In the genomic region with DNA sequence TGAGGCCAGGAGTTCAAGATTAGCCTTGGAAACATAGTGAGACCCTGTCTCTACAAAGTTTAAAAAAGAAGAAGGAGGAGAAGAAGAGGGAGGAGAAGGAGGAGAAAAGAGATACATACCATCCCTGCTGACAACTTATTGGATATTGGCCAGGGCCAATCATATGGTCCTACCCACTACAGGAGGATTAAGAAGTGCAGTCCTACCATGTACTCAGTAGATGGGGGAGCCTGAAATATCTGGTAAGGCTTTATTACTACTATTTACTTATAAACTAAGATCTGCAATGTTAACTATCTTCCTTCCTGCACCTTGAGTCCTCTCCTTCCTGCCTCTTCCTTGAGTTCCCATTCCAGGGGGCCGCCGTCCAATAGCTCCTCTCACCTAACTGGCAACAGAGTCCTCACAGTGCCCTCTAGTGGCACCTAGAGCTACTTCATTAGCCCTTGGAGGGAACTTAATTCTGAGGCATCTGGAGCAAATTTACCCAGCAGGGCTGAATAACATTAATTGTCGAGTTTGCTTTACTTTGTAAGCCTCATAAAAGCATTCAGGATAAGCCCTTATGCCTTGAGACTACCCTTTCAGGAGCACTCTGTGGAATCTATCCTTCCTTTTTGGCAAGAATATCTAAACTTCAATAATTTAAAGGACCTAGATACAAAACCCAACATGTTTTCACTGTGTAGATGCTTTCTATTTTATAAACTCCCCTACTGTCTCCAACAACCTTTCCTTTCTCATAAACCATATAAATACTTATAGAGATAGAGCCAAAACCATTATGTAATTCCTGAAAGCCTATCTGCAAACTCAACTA, we compare ENCODE assay signal across 8 cellular contexts. TPM values are rescaled to one million over a fixed set of nuclear protein-coding genes. Genes with fewer than 3 reads are reported as not detected.
DNase-seq lines count a peak whose midpoint lies in the region; ATAC-seq and TF ChIP-seq lines count a peak whose summit lies in the region.

No MANE protein-coding gene starts in this region.

- H3K4me1 Mint-ChIP-seq in activated T-helper 1 cell treated with anti-CD3 and anti-CD28 coated beads, Interleukin-12 subunit alpha, Interleukin-12 subunit beta, Interleukin-2, Interleukin-4 antibody, amounts not matched to agents 30 ng/mL and 10 ng/mL and 1 ng/mL, durations not matched to agents 14 hours and 24 hours and 36 hours (ENCODE audit: low read depth): peaks cover 8% of the 10 kb centered on the region

- peaks cover 2% of the 10 kb centered on the region; the same call in 1 of the 2 replicates for H3K27me3 ChIP-seq in IMR-90 (ENCODE audit: control insufficient read depth, insufficient read depth, low read length)
- H3K27me3 ChIP-seq in PC-3 (ENCODE audit: low read length): no peaks in the 10 kb centered on the region

- no peak overlapping the region for H2AK9ac ChIP-seq in IMR-90 (replicated peaks; ENCODE audit: low read depth, low read length, poor library complexity)

- no peak overlapping the region for H3K27ac Mint-ChIP-seq in activated T-helper 1 cell treated with anti-CD3 and anti-CD28 coated beads, Interleukin-12 subunit alpha, Interleukin-12 subunit beta, Interleukin-2, Interleukin-4 antibody, amounts not matched to agents 30 ng/mL and 10 ng/mL and 1 ng/mL, durations not matched to agents 14 hours and 24 hours and 36 hours

- no peaks in the 10 kb centered on the region for H3F3A ChIP-seq in PC-3 (ENCODE audit: low read length, unreplicated experiment)

- H3K23ac ChIP-seq in IMR-90 (ENCODE audit: low read depth, low read length): no peak overlapping the region

- no peaks in the 10 kb centered on the region for H3K9me2 ChIP-seq in PC-3 (replicated peaks; ENCODE audit: low read length)

- no peak overlapping the region for H3K4ac ChIP-seq in IMR-90 (ENCODE audit: low read depth, low read length)

- TF ChIP-seq RAD21 in IMR-90 (IDR thresholded peaks at IDR 0.05; ENCODE audit: low read length): peak; percentile 67

- no peak overlapping the region for H3K9ac ChIP-seq in IMR-90 (ENCODE audit: low read depth, low read length)
- H3K9ac ChIP-seq in PC-3 (ENCODE audit: low read length): peak overlapping the region; percentile 27; the same call in 1 of the 2 replicates

- H3K18ac ChIP-seq in IMR-90 (ENCODE audit: low read depth, low read length): no peak overlapping the region

- no peaks in the 10 kb centered on the region for H3K9me3 Mint-ChIP-seq in activated T-helper 1 cell treated with anti-CD3 and anti-CD28 coated beads, Interleukin-12 subunit alpha, Interleukin-12 subunit beta, Interleukin-2, Interleukin-4 antibody, amounts not matched to agents 30 ng/mL and 10 ng/mL and 1 ng/mL, durations not matched to agents 14 hours and 24 hours and 36 hours

- no peak overlapping the region for H4K5ac ChIP-seq in IMR-90 (ENCODE audit: low read depth, low read length)

- no CpG with 5 or more reads among the region's 3 CpGs for WGBS in IMR-90 (ENCODE audit: extremely low coverage in 2 of 2, insufficient read length in 1 of 2), 2 experiments

- H3K36me3 ChIP-seq in IMR-90 (ENCODE audit: control insufficient read depth, insufficient read depth, low read length): no peaks in the 10 kb centered on the region
- H3K36me3 ChIP-seq in PC-3 (ENCODE audit: low read depth, low read length): no peaks in the 10 kb centered on the region

- H2BK20ac ChIP-seq in IMR-90 (ENCODE audit: low read depth, low read length): no peak overlapping the region

- dilution Hi-C loops in IMR-90 (cut with HindIII; ENCODE audit: low sequenced_read_pairs, unreplicated experiment): no loop called here

- H2AFZ ChIP-seq in IMR-90 (replicated peaks; ENCODE audit: low read length, poor library complexity) (no peak overlapping the region), PC-3 (ENCODE audit: low read length) (peak overlapping the region; percentile 60)

- BruUV-seq in IMR-90 (replicated peaks; lab: Mats Ljungman, UMichigan): no TSS peak
- no TSS peak for BruUV-seq in PC-3 (replicated peaks; lab: Mats Ljungman, UMichigan)

- H3K4me3 ChIP-seq in IMR-90 (ENCODE audit: insufficient read depth, low read depth, low read length): no peak overlapping the region
- H3K4me3 ChIP-seq in PC-3 (ENCODE audit: low read length): no peak overlapping the region

- no peak overlapping the region for H3K4me2 ChIP-seq in IMR-90 (ENCODE audit: low read depth, low read length)
- peak overlapping the region; percentile 10; the same call in 1 of the 2 replicates for H3K4me2 ChIP-seq in PC-3 (ENCODE audit: low read length)

- no peaks in the 10 kb centered on the region for H3K36me3 Mint-ChIP-seq in activated T-helper 1 cell treated with anti-CD3 and anti-CD28 coated beads, Interleukin-12 subunit alpha, Interleukin-12 subunit beta, Interleukin-2, Interleukin-4 antibody, amounts not matched to agents 30 ng/mL and 10 ng/mL and 1 ng/mL, durations not matched to agents 14 hours and 24 hours and 36 hours (ENCODE audit: low read depth)

- no peaks in the 10 kb centered on the region for H3K9me1 ChIP-seq in IMR-90 (ENCODE audit: insufficient read depth, low read length)

- TF ChIP-seq CTCF in GM12801 (IDR thresholded peaks at IDR 0.05; ENCODE audit: extremely low read depth, insufficient read length) (peak; percentile 60), IMR-90 (conservative IDR thresholded peaks at IDR 0.05; ENCODE audit: low read depth, low read length) (peak; percentile 74), PC-3 (conservative IDR thresholded peaks at IDR 0.05; ENCODE audit: low read depth, low read length) (peak; percentile 78), omental fat pad (IDR thresholded peaks at IDR 0.05) (no peak)

- H3K79me2 ChIP-seq in PC-3 (ENCODE audit: low read length): no peaks in the 10 kb centered on the region

- H3K56ac ChIP-seq in IMR-90 (ENCODE audit: extremely low read depth, insufficient read depth, low read length): no peak overlapping the region

- DNase-seq in IMR-90: peak; percentile 70
- DNase-seq in PC-3: peak; percentile 81
- DNase-seq in activated T-helper 1 cell treated with anti-CD3 and anti-CD28 coated beads, Interleukin-12 subunit alpha, Interleukin-12 subunit beta, Interleukin-2, Interleukin-4 antibody, amounts not matched to agents 30 ng/mL and 10 ng/mL and 1 ng/mL, durations not matched to agents 14 hours and 24 hours and 36 hours (ENCODE audit: low spot score): peak; percentile 32
- DNase-seq in fibroblast of the conjunctiva (ENCODE audit: low read depth): peak; percentile 67
- DNase-seq in omental fat pad (ENCODE audit: low spot score): peak; percentile 38
- peak; percentile 57 for DNase-seq in ureter (ENCODE audit: low spot score)

- H2BK120ac ChIP-seq in IMR-90 (ENCODE audit: low read depth, low read length): no peak overlapping the region

- no peak overlapping the region for H3K27ac ChIP-seq in IMR-90 (ENCODE audit: insufficient read depth, low read length)
- H3K27ac ChIP-seq in PC-3 (ENCODE audit: low read length): peak overlapping the region; percentile 23

- no peak overlapping the region for H2AK5ac ChIP-seq in IMR-90 (ENCODE audit: low read depth, low read length)

- H3K9me3 ChIP-seq in IMR-90 (ENCODE audit: control insufficient read depth, insufficient read depth, low read length): no peaks in the 10 kb centered on the region
- no peaks in the 10 kb centered on the region for H3K9me3 ChIP-seq in PC-3 (ENCODE audit: low read length)

- H4K8ac ChIP-seq in IMR-90 (ENCODE audit: low read depth in 2 of 2, low read length in 2 of 2): no peak overlapping the region

- no peaks in the 10 kb centered on the region for H3K4me1 ChIP-seq in IMR-90 (ENCODE audit: control insufficient read depth, insufficient read depth, low read length)
- H3K4me1 ChIP-seq in PC-3 (ENCODE audit: insufficient read depth, low read length): peaks cover 15% of the 10 kb centered on the region

- intact Hi-C loops in IMR-90 (cut with micrococcal nuclease) (loop anchor here (1.0 to 5.0 kb wide), 6 partner anchors 143 to 513 kb away; no protein-coding TSS in a partner anchor), PC-3 (cut with micrococcal nuclease) (loop anchor here (1.0 to 5.0 kb wide), 7 partner anchors 52 to 514 kb away; no protein-coding TSS in a partner anchor)
- intact Hi-C loops in activated T-helper 1 cell treated with anti-CD3 and anti-CD28 coated beads, Interleukin-12 subunit alpha, Interleukin-12 subunit beta, Interleukin-2, Interleukin-4 antibody, amounts not matched to agents 30 ng/mL and 10 ng/mL and 1 ng/mL, durations not matched to agents 14 hours and 24 hours and 36 hours (cut with micrococcal nuclease): loop anchor here (1.0 to 10.0 kb wide), 5 partner anchors 37 to 700 kb away; a partner anchor contains a TSS

- CTCF ChIA-PET in IMR-90 (lab: Yijun Ruan, JAX): interaction anchor here (0.6 to 2.0 kb wide), 16 partner anchors 8 to 513 kb away, joined by 3 to 15 read pairs (median 5); a partner anchor contains a TSS
- CTCF ChIA-PET in PC-3 (lab: Charles Lee): interaction anchor here (0.5 to 2.1 kb wide), 12 partner anchors 26 to 263 kb away, joined by 3 to 18 read pairs (median 4); a partner anchor contains a TSS

- no peak overlapping the region for H4K91ac ChIP-seq in IMR-90 (ENCODE audit: insufficient read depth, low read depth, low read length)

- H3K27me3 Mint-ChIP-seq in activated T-helper 1 cell treated with anti-CD3 and anti-CD28 coated beads, Interleukin-12 subunit alpha, Interleukin-12 subunit beta, Interleukin-2, Interleukin-4 antibody, amounts not matched to agents 30 ng/mL and 10 ng/mL and 1 ng/mL, durations not matched to agents 14 hours and 24 hours and 36 hours (ENCODE audit: insufficient read depth): peaks cover 15% of the 10 kb centered on the region

- TF ChIP-seq POLR2A in IMR-90 (IDR thresholded peaks at IDR 0.05; ENCODE audit: low read depth, low read length): no peak

- no peak overlapping the region for H3K14ac ChIP-seq in IMR-90 (replicated peaks; ENCODE audit: low read depth, low read length)

- in situ Hi-C loops in IMR-90 (cut with MboI; ENCODE audit: low sequenced_read_pairs): loop anchor here (5.0 kb wide), 1 partner anchor 253 kb away; no protein-coding TSS in a partner anchor

- POLR2A ChIA-PET in IMR-90 (lab: Charles Lee; ENCODE audit: unreplicated experiment) (no interaction called here), PC-3 (lab: Charles Lee; ENCODE audit: unreplicated experiment) (interaction anchor here (0.5 kb wide), 1 partner anchor 359 kb away, joined by 3 read pairs; a partner anchor contains a TSS)

- no peaks in the 10 kb centered on the region for H4K20me1 ChIP-seq in IMR-90 (ENCODE audit: insufficient read depth, low read length)
- H4K20me1 ChIP-seq in PC-3 (ENCODE audit: low read length): no peaks in the 10 kb centered on the region

- ATAC-seq in IMR-90 (ENCODE audit: low read depth) (peak; percentile 83), PC-3 (peak; percentile 83), omental fat pad (ENCODE audit: low FRiP score) (peak; percentile 62), HG02571 (IDR thresholded peaks at IDR 0.05; ENCODE audit: unreplicated experiment) (no peak)

- no peaks in the 10 kb centered on the region for H3K79me1 ChIP-seq in IMR-90 (ENCODE audit: low read depth in 1 of 2, low read length in 2 of 2)

- no peak overlapping the region for H2BK15ac ChIP-seq in IMR-90 (ENCODE audit: low read depth, low read length)

- H2BK5ac ChIP-seq in IMR-90 (ENCODE audit: low read depth, low read length, poor library complexity, severe bottlenecking): no peak overlapping the region

- no peak overlapping the region for H3K4me3 Mint-ChIP-seq in activated T-helper 1 cell treated with anti-CD3 and anti-CD28 coated beads, Interleukin-12 subunit alpha, Interleukin-12 subunit beta, Interleukin-2, Interleukin-4 antibody, amounts not matched to agents 30 ng/mL and 10 ng/mL and 1 ng/mL, durations not matched to agents 14 hours and 24 hours and 36 hours

RNA-seq across cellular contexts. Expression of a gene that starts 39.1 kb away (rescaled TPM):
- 42.3 and 67.2 TPM in 2 replicates for total RNA-seq in IMR-90 (2012; rRNA removed)
- 6.1 and 7.5 TPM in 2 replicates for polyA plus RNA-seq in IMR-90 (2012; rRNA removed)
- 1.3 and 1.9 TPM in 2 replicates for polyA plus RNA-seq in IMR-90 (2012; cell fraction: cytosol; rRNA removed)
- polyA plus RNA-seq in IMR-90 (2012; cell fraction: nucleus; rRNA removed; ENCODE audit: low replicate concordance): 0.64 and 3.3 TPM in 2 replicates
- 11.6 and 14.1 TPM in 2 replicates for total RNA-seq in PC-3 (2014; rRNA removed)
- 19.2 and 22.7 TPM in 2 replicates for total RNA-seq in activated T-helper 1 cell treated with anti-CD3 and anti-CD28 coated beads, Interleukin-12 subunit alpha, Interleukin-12 subunit beta, Interleukin-2, Interleukin-4 antibody, amounts not matched to agents 30 ng/mL and 10 ng/mL and 1 ng/mL, durations not matched to agents 14 hours and 24 hours and 36 hours
- total RNA-seq in omental fat pad: 10 to 100 TPM; 11.5 to 19.4 (median 15.0) TPM
- 14.7 TPM for total RNA-seq in ureter

Comparison
In these comparisons a context has a peak if more than half of its experiments do, and no peak if none do; other contexts are left out.
1. CTCF ChIP-seq: peak in GM12801 (single experiment), IMR-90 (single experiment) and PC-3 (single experiment); none in omental fat pad (0 of 3).
2. Peak in every context shown above with its lines, with median percentiles within 50 percentile points of each other: DNase-seq.